In genomic region chr1:207868769-207869721, GRCh38 we compare ENCODE assay signal across 9 cellular contexts. TPM values are rescaled to one million over a fixed set of nuclear protein-coding genes. Genes with fewer than 3 reads are reported as not detected.
A peak's percentile ranks its signal among the peaks of the same experiment; 100 is the strongest.
DNase-seq lines count a peak whose midpoint lies in the region; ATAC-seq, FAIRE-seq and TF ChIP-seq lines count a peak whose summit lies in the region.
"Had no signal": no experiment of that assay in that cellular context is flagged by ENCODE, and none has a peak within 500 bp of the region (broad histone marks: within the 10 kb centered on the region; RNA-seq: fewer than 3 reads in every experiment).

No MANE protein-coding gene starts in this region.

- no peaks in the 10 kb centered on the region for H3K27me3 ChIP-seq in CD8-positive, alpha-beta T cell (ENCODE audit: insufficient read depth, low read length)
- H3K27me3 ChIP-seq in NT2/D1 (ENCODE audit: insufficient read depth, insufficient read length), result peaks cover 31% of the 10 kb centered on the region

- no peaks in the 10 kb centered on the region for H3K36me3 ChIP-seq in CD8-positive, alpha-beta T cell (ENCODE audit: insufficient read depth, low read length)
- H3K36me3 ChIP-seq in NT2/D1 (ENCODE audit: insufficient read depth, insufficient read length, low read length), result peaks cover 8% of the 10 kb centered on the region

- DNase-seq in CD8-positive, alpha-beta T cell, result peak; percentile 56 to 86 (median 64)
- DNase-seq in GM19239 (ENCODE audit: insufficient read length, low spot score) (peak; percentile 80), NT2/D1 (ENCODE audit: low read depth, low spot score) (peak; percentile 56), activated T-cell treated with anti-CD3 and anti-CD28 coated beads for 4 hours (peak; percentile 50), epithelial cell of esophagus (ENCODE audit: low read depth) (peak; percentile 82), middle frontal gyrus (ENCODE audit: extremely low spot score, low spot score) (peak; percentile 74)
- DNase-seq in stimulated activated CD8-positive, alpha-beta memory T cell treated with anti-CD3 and anti-CD28 coated beads, Interleukin-4, amount 100 ng/mL, for 48 hours, result peak; percentile 77

- H3K9ac ChIP-seq in NT2/D1 (ENCODE audit: insufficient read length, low read depth), result peak overlapping the region; percentile 80

- H3K36me3 Mint-ChIP-seq in CD8-positive, alpha-beta T cell, result peaks cover 30% of the 10 kb centered on the region

- peak overlapping the region; percentile 94 for H3K4me3 Mint-ChIP-seq in CD8-positive, alpha-beta T cell

- peak; percentile 68 for ATAC-seq in CD8-positive, alpha-beta T cell
- ATAC-seq in HG03442 (IDR thresholded peaks at IDR 0.05; ENCODE audit: unreplicated experiment), result peak; percentile 62

- no peaks in the 10 kb centered on the region for H3K27me3 Mint-ChIP-seq in CD8-positive, alpha-beta T cell (ENCODE audit: low read depth)

- peaks cover 90% of the 10 kb centered on the region for H3K4me1 Mint-ChIP-seq in CD8-positive, alpha-beta T cell (ENCODE audit: low read depth)

- H3K27ac ChIP-seq in CD8-positive, alpha-beta T cell (ENCODE audit: low read depth, low read length), result peak overlapping the region; percentile 72

- H3K4me1 ChIP-seq in CD8-positive, alpha-beta T cell (ENCODE audit: insufficient read depth, low read length), result peaks cover 80% of the 10 kb centered on the region
- H3K4me1 ChIP-seq in NT2/D1 (ENCODE audit: insufficient read depth, insufficient read length), result peaks cover 2% of the 10 kb centered on the region

- no peaks in the 10 kb centered on the region for H3K9me3 Mint-ChIP-seq in CD8-positive, alpha-beta T cell

- POLR2A ChIA-PET in CD8-positive, alpha-beta T cell (lab: Charles Lee), result interaction anchor here (0.9 to 4.0 kb wide), 15 partner anchors 8 to 94 kb away, joined by 3 to 62 read pairs (median 5); no protein-coding TSS in a partner anchor

- intact Hi-C loops in CD8-positive, alpha-beta T cell (cut with DNase I, micrococcal nuclease), result loop anchor here (1.0 to 5.0 kb wide), 4 partner anchors 16 to 117 kb away; partner anchors contain the start of gene CD46 (in 1 of the 2)

- FAIRE-seq in GM19239 (lab: Jason Lieb, UNC), result no peak
- FAIRE-seq: islet of Langerhans had no signal

- CTCF ChIA-PET in CD8-positive, alpha-beta T cell (lab: Charles Lee), result interaction anchor here (0.7 to 16.7 kb wide), 23 partner anchors 9 to 147 kb away, joined by 3 to 321 read pairs (median 5); no protein-coding TSS in a partner anchor

- TF ChIP-seq CTCF in CD8-positive, alpha-beta T cell (IDR thresholded peaks at IDR 0.05), result peak; percentile 83
- peak; percentile 43 for TF ChIP-seq CTCF in epithelial cell of esophagus (IDR thresholded peaks at IDR 0.05; ENCODE audit: insufficient read depth, low read depth, low read length, missing control alignments)

- H3K27ac Mint-ChIP-seq in CD8-positive, alpha-beta T cell, result peak overlapping the region; percentile 96

- H3K9me3 ChIP-seq in CD8-positive, alpha-beta T cell (ENCODE audit: low read length), result no peaks in the 10 kb centered on the region
- H3K9me3 ChIP-seq in NT2/D1 (ENCODE audit: insufficient read depth, low read length), result no peaks in the 10 kb centered on the region

- H3K4me3 ChIP-seq in CD8-positive, alpha-beta T cell (ENCODE audit: low read depth, low read length), result peak overlapping the region; percentile 66
- H3K4me3 ChIP-seq in NT2/D1 (ENCODE audit: insufficient read length, low read depth), result peak overlapping the region; percentile 57
- H3K4me3 ChIP-seq in epithelial cell of esophagus (ENCODE audit: low read length), result peak overlapping the region; percentile 65

RNA-seq across cellular contexts. Expression of gene CD34, which starts 41.9 kb away (rescaled TPM):
- not detected for total RNA-seq in CD8-positive, alpha-beta T cell

Comparison
In these comparisons a context has a peak if more than half of its experiments do, and no peak if none do; other contexts are left out.
1. Peak in every context shown above with its lines: DNase-seq, ATAC-seq, H3K4me3 ChIP-seq and H3K27ac ChIP-seq.